ENCODE assay signal across 1 cellular context in genomic region chr3:126129408-126129891, GRCh38.
TF ChIP-seq lines count a peak whose summit lies in the region.

No MANE protein-coding gene starts in this region.

TF ChIP-seq in endothelial cell of umbilical vein, 7 proteins besides CTCF, POLR2A, EP300 and RAD21 (continued from another document):
- TF ChIP-seq JUN (IDR thresholded peaks at IDR 0.05; ENCODE audit: borderline replicate concordance, insufficient read depth, insufficient read length, low read depth), result no peak
